ENCODE assay signal across 2 cellular contexts in the genomic region with DNA sequence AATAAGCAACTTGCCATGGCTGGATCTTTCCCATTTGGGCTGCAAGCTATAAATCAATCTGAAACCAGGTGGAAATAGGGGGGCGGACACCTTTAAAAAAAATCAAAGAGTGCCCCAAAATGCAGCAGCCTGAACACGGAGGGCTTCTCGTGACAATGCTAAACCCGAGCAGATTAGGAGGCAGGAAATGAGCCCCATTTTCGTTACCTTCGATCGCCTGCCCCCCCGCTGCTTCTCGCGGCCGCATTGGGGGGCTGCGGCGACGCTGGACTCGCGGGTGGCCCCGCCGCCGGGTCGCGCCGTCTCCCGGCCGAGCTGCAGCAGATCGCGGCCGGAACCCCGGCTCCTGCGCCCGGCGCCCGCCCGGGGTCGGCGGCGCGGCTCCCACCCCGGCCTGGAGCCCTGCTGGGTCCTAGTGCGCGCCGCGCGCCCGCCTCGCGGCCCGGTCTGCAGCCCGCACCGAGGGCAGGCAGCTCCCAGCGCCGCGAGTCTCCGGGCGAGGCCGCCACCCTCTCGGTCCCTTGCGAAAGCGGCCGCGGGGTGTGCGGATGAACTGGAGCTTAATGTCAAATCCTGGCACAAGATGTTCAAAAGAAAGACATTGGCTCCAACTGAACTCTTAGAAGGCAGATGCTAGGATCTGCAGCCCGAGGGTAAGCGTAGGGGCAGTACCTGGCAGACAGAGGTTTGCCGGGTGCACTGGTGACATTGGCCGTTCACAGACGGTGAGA.
A peak's percentile ranks its signal among the peaks of the same experiment; 100 is the strongest.
TF ChIP-seq lines count a peak whose summit lies in the region.

No MANE protein-coding gene starts in this region.

TF ChIP-seq in HEK293T, 16 proteins besides CTCF, POLR2A, EP300 and RAD21 (continued from another document):
- no peak for TF ChIP-seq L3MBTL2 (conservative IDR thresholded peaks at IDR 0.05)
- no peak; the same call in 1 of the 2 replicates for TF ChIP-seq LEF1 (IDR thresholded peaks at IDR 0.05; ENCODE audit: borderline replicate concordance)
- TF ChIP-seq ELF4 (IDR thresholded peaks at IDR 0.05), result no peak

TF ChIP-seq in GM12878, 131 proteins besides CTCF, POLR2A, EP300 and RAD21 (continued from another document and continues in another):
- no peak for TF ChIP-seq ZBTB11 (CRISPR knock-in tag; IDR thresholded peaks at IDR 0.05)
- TF ChIP-seq PML (IDR thresholded peaks at IDR 0.05; ENCODE audit: low read length), result 0 out of 2 replicates have a peak, but pooled peaks have one; percentile 27
- TF ChIP-seq TAF1 (IDR thresholded peaks at IDR 0.05; ENCODE audit: borderline replicate concordance, low read depth, low read length), result peak; percentile 56; the same call in 1 of the 2 replicates
- TF ChIP-seq RB1 (IDR thresholded peaks at IDR 0.05; ENCODE audit: borderline replicate concordance), result peak; percentile 80; the same call in 1 of the 2 replicates
- TF ChIP-seq NFIC (IDR thresholded peaks at IDR 0.05; ENCODE audit: low read depth, low read length), result no peak
- TF ChIP-seq DPF2 (IDR thresholded peaks at IDR 0.05), result peak; percentile 62
- peak; percentile 56; the same call in 1 of the 3 replicates for TF ChIP-seq POU2F2 (IDR thresholded peaks at IDR 0.05; ENCODE audit: borderline replicate concordance, low read depth, low read length)
- TF ChIP-seq RELA (IDR thresholded peaks at IDR 0.05; ENCODE audit: borderline replicate concordance, partially characterized antibody), result peak; percentile 26
- 0 out of 2 replicates have a peak, but pooled peaks have one; percentile 33 for TF ChIP-seq ZSCAN29 (IDR thresholded peaks at IDR 0.05)
- TF ChIP-seq FOS (IDR thresholded peaks at IDR 0.05; ENCODE audit: borderline replicate concordance, extremely low read depth, insufficient read length), result no peak
- 0 out of 2 replicates have a peak, but pooled peaks have one; percentile 44 for TF ChIP-seq STAT1 (conservative IDR thresholded peaks at IDR 0.05)
- no peak for TF ChIP-seq CHD1 (IDR thresholded peaks at IDR 0.05; ENCODE audit: low read depth, low read length)
- no peak for TF ChIP-seq GABPA (IDR thresholded peaks at IDR 0.05; ENCODE audit: low read depth)
- no peak for TF ChIP-seq ZNF24 (IDR thresholded peaks at IDR 0.05)
- TF ChIP-seq, protein P1, sequence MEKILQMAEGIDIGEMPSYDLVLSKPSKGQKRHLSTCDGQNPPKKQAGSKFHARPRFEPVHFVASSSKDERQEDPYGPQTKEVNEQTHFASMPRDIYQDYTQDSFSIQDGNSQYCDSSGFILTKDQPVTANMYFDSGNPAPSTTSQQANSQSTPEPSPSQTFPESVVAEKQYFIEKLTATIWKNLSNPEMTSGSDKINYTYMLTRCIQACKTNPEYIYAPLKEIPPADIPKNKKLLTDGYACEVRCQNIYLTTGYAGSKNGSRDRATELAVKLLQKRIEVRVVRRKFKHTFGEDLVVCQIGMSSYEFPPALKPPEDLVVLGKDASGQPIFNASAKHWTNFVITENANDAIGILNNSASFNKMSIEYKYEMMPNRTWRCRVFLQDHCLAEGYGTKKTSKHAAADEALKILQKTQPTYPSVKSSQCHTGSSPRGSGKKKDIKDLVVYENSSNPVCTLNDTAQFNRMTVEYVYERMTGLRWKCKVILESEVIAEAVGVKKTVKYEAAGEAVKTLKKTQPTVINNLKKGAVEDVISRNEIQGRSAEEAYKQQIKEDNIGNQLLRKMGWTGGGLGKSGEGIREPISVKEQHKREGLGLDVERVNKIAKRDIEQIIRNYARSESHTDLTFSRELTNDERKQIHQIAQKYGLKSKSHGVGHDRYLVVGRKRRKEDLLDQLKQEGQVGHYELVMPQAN (conservative IDR thresholded peaks at IDR 0.05), result peak; percentile 60
- TF ChIP-seq CBFB (IDR thresholded peaks at IDR 0.05; ENCODE audit: low read depth), result no peak
- TF ChIP-seq RCOR1 (conservative IDR thresholded peaks at IDR 0.05; ENCODE audit: low read depth, low read length), result no peak
- TF ChIP-seq, protein P2, sequence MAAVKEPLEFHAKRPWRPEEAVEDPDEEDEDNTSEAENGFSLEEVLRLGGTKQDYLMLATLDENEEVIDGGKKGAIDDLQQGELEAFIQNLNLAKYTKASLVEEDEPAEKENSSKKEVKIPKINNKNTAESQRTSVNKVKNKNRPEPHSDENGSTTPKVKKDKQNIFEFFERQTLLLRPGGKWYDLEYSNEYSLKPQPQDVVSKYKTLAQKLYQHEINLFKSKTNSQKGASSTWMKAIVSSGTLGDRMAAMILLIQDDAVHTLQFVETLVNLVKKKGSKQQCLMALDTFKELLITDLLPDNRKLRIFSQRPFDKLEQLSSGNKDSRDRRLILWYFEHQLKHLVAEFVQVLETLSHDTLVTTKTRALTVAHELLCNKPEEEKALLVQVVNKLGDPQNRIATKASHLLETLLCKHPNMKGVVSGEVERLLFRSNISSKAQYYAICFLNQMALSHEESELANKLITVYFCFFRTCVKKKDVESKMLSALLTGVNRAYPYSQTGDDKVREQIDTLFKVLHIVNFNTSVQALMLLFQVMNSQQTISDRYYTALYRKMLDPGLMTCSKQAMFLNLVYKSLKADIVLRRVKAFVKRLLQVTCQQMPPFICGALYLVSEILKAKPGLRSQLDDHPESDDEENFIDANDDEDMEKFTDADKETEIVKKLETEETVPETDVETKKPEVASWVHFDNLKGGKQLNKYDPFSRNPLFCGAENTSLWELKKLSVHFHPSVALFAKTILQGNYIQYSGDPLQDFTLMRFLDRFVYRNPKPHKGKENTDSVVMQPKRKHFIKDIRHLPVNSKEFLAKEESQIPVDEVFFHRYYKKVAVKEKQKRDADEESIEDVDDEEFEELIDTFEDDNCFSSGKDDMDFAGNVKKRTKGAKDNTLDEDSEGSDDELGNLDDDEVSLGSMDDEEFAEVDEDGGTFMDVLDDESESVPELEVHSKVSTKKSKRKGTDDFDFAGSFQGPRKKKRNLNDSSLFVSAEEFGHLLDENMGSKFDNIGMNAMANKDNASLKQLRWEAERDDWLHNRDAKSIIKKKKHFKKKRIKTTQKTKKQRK (IDR thresholded peaks at IDR 0.05; ENCODE audit: low read depth, low read length), result no peak
- TF ChIP-seq NFYA (IDR thresholded peaks at IDR 0.05; ENCODE audit: borderline replicate concordance, low read depth, low read length), result no peak
- peak; percentile 60 for TF ChIP-seq SP1 (IDR thresholded peaks at IDR 0.05; ENCODE audit: low read depth, low read length)
- TF ChIP-seq, protein P3, sequence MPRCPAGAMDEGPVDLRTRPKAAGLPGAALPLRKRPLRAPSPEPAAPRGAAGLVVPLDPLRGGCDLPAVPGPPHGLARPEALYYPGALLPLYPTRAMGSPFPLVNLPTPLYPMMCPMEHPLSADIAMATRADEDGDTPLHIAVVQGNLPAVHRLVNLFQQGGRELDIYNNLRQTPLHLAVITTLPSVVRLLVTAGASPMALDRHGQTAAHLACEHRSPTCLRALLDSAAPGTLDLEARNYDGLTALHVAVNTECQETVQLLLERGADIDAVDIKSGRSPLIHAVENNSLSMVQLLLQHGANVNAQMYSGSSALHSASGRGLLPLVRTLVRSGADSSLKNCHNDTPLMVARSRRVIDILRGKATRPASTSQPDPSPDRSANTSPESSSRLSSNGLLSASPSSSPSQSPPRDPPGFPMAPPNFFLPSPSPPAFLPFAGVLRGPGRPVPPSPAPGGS (IDR thresholded peaks at IDR 0.05; ENCODE audit: borderline replicate concordance, insufficient read depth, low read depth, low read length, poor library complexity, severe bottlenecking), result peak; percentile 26
- no peak for TF ChIP-seq ATF7 (IDR thresholded peaks at IDR 0.05; ENCODE audit: low read depth)
- TF ChIP-seq SMARCA5 (IDR thresholded peaks at IDR 0.05), result peak; percentile 92
- no peak for TF ChIP-seq SREBF1 (IDR thresholded peaks at IDR 0.05; ENCODE audit: low read length)
- TF ChIP-seq, protein P4, sequence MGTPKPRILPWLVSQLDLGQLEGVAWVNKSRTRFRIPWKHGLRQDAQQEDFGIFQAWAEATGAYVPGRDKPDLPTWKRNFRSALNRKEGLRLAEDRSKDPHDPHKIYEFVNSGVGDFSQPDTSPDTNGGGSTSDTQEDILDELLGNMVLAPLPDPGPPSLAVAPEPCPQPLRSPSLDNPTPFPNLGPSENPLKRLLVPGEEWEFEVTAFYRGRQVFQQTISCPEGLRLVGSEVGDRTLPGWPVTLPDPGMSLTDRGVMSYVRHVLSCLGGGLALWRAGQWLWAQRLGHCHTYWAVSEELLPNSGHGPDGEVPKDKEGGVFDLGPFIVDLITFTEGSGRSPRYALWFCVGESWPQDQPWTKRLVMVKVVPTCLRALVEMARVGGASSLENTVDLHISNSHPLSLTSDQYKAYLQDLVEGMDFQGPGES (IDR thresholded peaks at IDR 0.05), result no peak
- TF ChIP-seq TCF3 (IDR thresholded peaks at IDR 0.05; ENCODE audit: borderline replicate concordance, insufficient read depth, low read depth, low read length), result 0 out of 2 replicates have a peak, but pooled peaks have one; percentile 28
- TF ChIP-seq BMI1 (IDR thresholded peaks at IDR 0.05; ENCODE audit: borderline replicate concordance), result no peak
- peak; percentile 5 to 75; a peak in 3 of 4 replicates for TF ChIP-seq BHLHE40 (IDR thresholded peaks at IDR 0.05; ENCODE audit: borderline replicate concordance in 1 of 2, low read depth in 2 of 2, low read length in 1 of 2)
- TF ChIP-seq EGR1 (IDR thresholded peaks at IDR 0.05; ENCODE audit: borderline replicate concordance in 1 of 2, low read depth in 2 of 2, low read length in 2 of 2), result peak in 1 of 2 experiments; percentile 69; a peak in 1 of 3 replicates
- 0 out of 2 replicates have a peak, but pooled peaks have one; percentile 21 for TF ChIP-seq RUNX3 (IDR thresholded peaks at IDR 0.05; ENCODE audit: low read length)
- peak; percentile 88 for TF ChIP-seq IKZF1 (conservative IDR thresholded peaks at IDR 0.05)
- TF ChIP-seq NR2C1 (IDR thresholded peaks at IDR 0.05), result peak; percentile 47
- TF ChIP-seq POLR2AphosphoS5 (IDR thresholded peaks at IDR 0.05; ENCODE audit: low read length), result peak; percentile 59; the same call in 1 of the 2 replicates
- TF ChIP-seq TCF7 (IDR thresholded peaks at IDR 0.05; ENCODE audit: borderline replicate concordance), result no peak
- TF ChIP-seq SMAD5 (IDR thresholded peaks at IDR 0.05; ENCODE audit: low read depth), result no peak
- peak; percentile 70; the same call in 1 of the 2 replicates for TF ChIP-seq TBL1XR1 (IDR thresholded peaks at IDR 0.05; ENCODE audit: low read depth, low read length)
- TF ChIP-seq MEF2B (IDR thresholded peaks at IDR 0.05; ENCODE audit: partially characterized antibody, poor library complexity, severe bottlenecking), result no peak
- TF ChIP-seq POLR2AphosphoS2 (IDR thresholded peaks at IDR 0.05; ENCODE audit: low read depth, low read length), result no peak
- peak; percentile 42; the same call in 1 of the 2 replicates for TF ChIP-seq ASH2L (IDR thresholded peaks at IDR 0.05; ENCODE audit: borderline replicate concordance, low read depth)
- TF ChIP-seq SPI1 (IDR thresholded peaks at IDR 0.05; ENCODE audit: borderline replicate concordance, insufficient read depth, low read depth, low read length), result no peak
- no peak for TF ChIP-seq ZBTB40 (IDR thresholded peaks at IDR 0.05; ENCODE audit: borderline replicate concordance)
- peak; percentile 72 for TF ChIP-seq BACH1 (IDR thresholded peaks at IDR 0.05; ENCODE audit: borderline replicate concordance)
- TF ChIP-seq PAX8 (IDR thresholded peaks at IDR 0.05), result no peak
- TF ChIP-seq RAD51 (IDR thresholded peaks at IDR 0.05), result no peak
- TF ChIP-seq GATAD2B (conservative IDR thresholded peaks at IDR 0.05; ENCODE audit: low read depth), result peak; percentile 93
- TF ChIP-seq ZNF384 (IDR thresholded peaks at IDR 0.05; ENCODE audit: borderline replicate concordance, low read depth, low read length), result peak; percentile 42; the same call in 1 of the 2 replicates
